In the genomic region with DNA sequence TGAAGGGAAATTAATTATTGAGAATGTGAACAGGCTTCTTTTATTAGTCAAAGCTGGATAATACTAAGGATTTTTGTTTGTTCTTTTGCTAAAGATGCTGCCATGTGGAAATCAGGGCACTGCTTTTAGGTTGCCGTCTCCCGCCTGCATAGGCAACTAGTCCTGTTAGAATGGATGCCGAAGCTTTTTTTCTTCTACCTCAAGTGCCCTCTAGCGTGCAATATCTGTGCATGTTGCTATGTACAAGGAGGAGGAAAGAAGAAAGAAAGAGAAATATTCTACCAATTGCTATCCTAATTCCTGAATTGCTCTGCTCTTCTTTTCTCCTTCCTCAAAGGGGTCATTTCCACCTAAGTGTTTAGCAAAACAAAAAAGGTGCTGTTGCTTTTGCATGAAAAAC, we compare ENCODE assay signal across 9 cellular contexts. TPM values are rescaled to one million over a fixed set of nuclear protein-coding genes. Genes with fewer than 3 reads are reported as not detected.
DNase-seq lines count a peak whose midpoint lies in the region; ATAC-seq, FAIRE-seq and TF ChIP-seq lines count a peak whose summit lies in the region.
"Had no signal": no experiment of that assay in that cellular context is flagged by ENCODE, and none has a peak within 500 bp of the region (broad histone marks: within the 10 kb centered on the region; RNA-seq: fewer than 3 reads in every experiment).

No MANE protein-coding gene starts in this region.

- in situ Hi-C loops in ACHN (cut with HindIII; ENCODE audit: low pct_ligation_motif_present, low pct_unique_long_range_greater_than_20kb, low sequenced_read_pairs): no loop called here

- DNase-seq in ACHN: peak; percentile 73
- DNase-seq in RCC 7860 (ENCODE audit: low spot score): peak; percentile 26
- DNase-seq in hepatic stellate cell (ENCODE audit: low spot score): peak; percentile 21
- DNase-seq in stomach: no peak
- no peak for DNase-seq in small intestine
- no peak for DNase-seq in esophagus muscularis mucosa (ENCODE audit: extremely low spot score)

- H3K27me3 ChIP-seq in stomach (peaks cover 3 to 32% (median 5%) of the 10 kb centered on the region in 3 donors), small intestine (ENCODE audit: control insufficient read depth in 2 of 2, insufficient read depth in 2 of 2, low read length in 2 of 2) (no peaks in the 10 kb centered on the region), esophagus muscularis mucosa (peaks cover 0 to 23% (median 0%) of the 10 kb centered on the region in 4 donors)

- ATAC-seq in GM18867 (IDR thresholded peaks at IDR 0.05; ENCODE audit: unreplicated experiment): peak; percentile 69
- ATAC-seq in HG02678 (IDR thresholded peaks at IDR 0.05; ENCODE audit: unreplicated experiment): no peak

- H3K4me1 ChIP-seq in stomach (peaks cover 0 to 3% (median under 1%) of the 10 kb centered on the region in 4 donors), small intestine (ENCODE audit: control insufficient read depth in 2 of 2, insufficient read depth in 1 of 2, low read depth in 1 of 2, low read length in 1 of 2) (no peaks in the 10 kb centered on the region), esophagus muscularis mucosa (peaks cover 0 to 5% (median 3%) of the 10 kb centered on the region in 4 donors)

- TF ChIP-seq CTCF in stomach (IDR thresholded peaks at IDR 0.05) (no peak), esophagus muscularis mucosa (IDR thresholded peaks at IDR 0.05) (peak in 1 of 3 experiments; percentile 31)

- TF ChIP-seq POLR2A in stomach (IDR thresholded peaks at IDR 0.05) (no peak), esophagus muscularis mucosa (IDR thresholded peaks at IDR 0.05; ENCODE audit: low read depth) (no peak)

- H3K36me3 ChIP-seq in stomach (no peaks in the 10 kb centered on the region), small intestine (ENCODE audit: control insufficient read depth in 2 of 2, insufficient read depth in 2 of 2, low read length in 2 of 2) (no peaks in the 10 kb centered on the region), esophagus muscularis mucosa (no peaks in the 10 kb centered on the region)

- intact Hi-C loops in stomach (cut with DNase I; ENCODE audit: low total_unique reads) (no loop called here), esophagus muscularis mucosa (cut with DNase I) (no loop called here)

- FAIRE-seq in RCC 7860 (lab: Jason Lieb, UNC) (no peak), small intestine (lab: Jason Lieb, UNC) (no peak)

- 3 to 11% (median 6%) methylated on average over 4 of the region's 4 CpGs for WGBS in stomach, 5 donors
- WGBS in small intestine, 3 donors: 7 to 13% (median 11%) methylated on average over 4 of the region's 4 CpGs
- 1% methylated on average over 4 of the region's 4 CpGs for WGBS in esophagus muscularis mucosa

- no peak overlapping the region for H3K27ac ChIP-seq in stomach
- no peak overlapping the region for H3K27ac ChIP-seq in small intestine (ENCODE audit: low read depth in 1 of 2, low read length in 1 of 2)
- H3K27ac ChIP-seq in esophagus muscularis mucosa (replicated peaks in 1 of 4): no peak overlapping the region

- TF ChIP-seq EP300 in stomach (IDR thresholded peaks at IDR 0.05) (no peak), esophagus muscularis mucosa (IDR thresholded peaks at IDR 0.05) (no peak)

- H3K4me3 ChIP-seq in stomach (no peak overlapping the region), small intestine (ENCODE audit: low read depth in 1 of 2, low read length in 2 of 2) (no peak overlapping the region), esophagus muscularis mucosa (no peak overlapping the region)

- no peaks in the 10 kb centered on the region for H3K9me3 ChIP-seq in stomach
- no peaks in the 10 kb centered on the region for H3K9me3 ChIP-seq in small intestine (ENCODE audit: control insufficient read depth, low read depth)
- no peaks in the 10 kb centered on the region for H3K9me3 ChIP-seq in esophagus muscularis mucosa

RNA-seq across cellular contexts. Expression of gene CDH8, which starts 5.2 kb away (rescaled TPM):
- 1 to 10 TPM in 1 of 5 donors, not detected in 4; 6.4 TPM for total RNA-seq in stomach
- polyA plus RNA-seq in stomach: under 1 TPM in 1 of 3 donors, not detected in 2; 0.13 TPM
- polyA plus RNA-seq in small intestine: 1 to 10 TPM in 1 of 3 donors, not detected in 2; 1.1 TPM
- total RNA-seq in esophagus muscularis mucosa: 1 to 10 TPM in 3 of 4 donors, under 1 TPM in 1; 0.42 to 3.6 (median 1.9) TPM
- total RNA-seq: T-helper 1 cell treated with Interleukin-12 subunit alpha and Interleukin-12 subunit beta and Interleukin-4 antibody, amounts not matched to agents 30 ng/mL and 1 ng/mL, for 36 hours had no signal

Comparison
In these comparisons a context has a peak if more than half of its experiments do, and no peak if none do; other contexts are left out.
1. DNase-seq: peak in ACHN (single experiment), RCC 7860 (single experiment) and hepatic stellate cell (single experiment); none in stomach (single experiment), small intestine (single experiment) and esophagus muscularis mucosa (single experiment).